Comparison of ENCODE assay signal across 1 cellular context in the genomic region with DNA sequence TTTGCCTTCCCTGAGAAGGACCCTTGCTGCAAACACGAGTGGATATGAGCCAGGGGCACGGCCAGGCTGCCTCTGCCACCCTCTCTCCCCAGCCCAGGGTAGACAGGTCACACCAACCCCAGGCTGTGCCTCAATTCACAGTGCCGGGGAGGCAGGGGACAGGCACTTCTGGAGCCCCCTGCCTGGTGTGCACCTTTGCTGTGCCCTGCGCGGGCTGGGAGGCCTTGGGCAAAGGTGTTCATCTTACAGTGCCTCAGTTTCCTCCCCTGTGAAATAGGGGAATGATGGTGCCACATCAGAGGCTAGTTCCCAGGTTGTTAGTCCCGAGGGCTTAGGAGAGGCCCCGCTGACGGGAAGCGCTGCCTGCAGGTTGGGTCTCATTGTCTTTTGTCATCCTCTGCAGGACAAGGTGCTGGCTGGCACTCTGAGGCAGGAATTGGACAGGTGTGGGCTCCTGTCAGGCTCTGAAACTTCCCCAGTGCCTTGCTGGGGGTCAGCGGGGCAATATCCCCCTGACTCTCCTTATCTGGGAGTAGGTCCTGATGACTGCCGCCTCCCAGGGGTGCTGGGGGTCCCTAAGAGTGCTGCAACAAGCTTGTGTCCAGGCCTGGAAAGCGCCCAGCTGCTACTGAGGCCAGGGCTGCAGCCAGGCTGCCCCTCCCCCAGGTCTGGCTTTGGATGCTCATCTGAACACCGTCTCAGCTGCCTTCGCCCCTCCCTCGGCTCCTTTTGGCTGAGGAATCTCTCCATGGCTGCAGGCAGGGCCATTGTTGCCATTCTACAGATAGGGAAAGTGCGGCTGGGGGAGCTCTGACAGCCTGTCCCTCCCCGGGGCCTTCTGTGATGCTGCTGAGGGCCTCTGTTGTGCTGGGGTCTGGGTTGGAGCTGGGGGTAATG.
TF ChIP-seq lines count a peak whose summit lies in the region.

No MANE protein-coding gene starts in this region.

TF ChIP-seq in K562, 482 proteins besides CTCF, POLR2A, EP300 and RAD21:
- TF ChIP-seq SETDB1 (IDR thresholded peaks at IDR 0.05; ENCODE audit: low read length) (no peak), POLR2G (IDR thresholded peaks at IDR 0.05; ENCODE audit: low read depth, low read length) (0 out of 2 replicates have a peak, but pooled peaks have one; percentile 42)
TF ChIP-seq in K562: peak in this region for 1.
